In the genomic region with DNA sequence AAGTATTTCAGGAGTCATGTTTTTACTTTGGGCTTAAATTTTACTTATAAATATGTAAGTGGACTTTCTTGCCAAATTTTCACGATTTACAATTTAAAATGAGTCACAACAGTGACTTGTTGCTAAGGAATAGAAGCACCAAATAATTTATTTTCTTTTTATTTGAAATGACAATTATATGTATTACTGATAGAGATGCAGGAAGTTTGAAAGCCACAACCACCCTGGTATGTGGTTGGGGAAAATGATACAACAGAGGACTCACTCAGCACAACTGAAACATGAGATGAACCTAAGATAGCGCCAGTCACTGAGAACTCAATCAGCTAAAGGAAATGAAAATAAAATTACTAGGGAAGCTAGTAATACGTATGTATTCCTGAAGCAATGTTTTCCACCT, we compare ENCODE assay signal across 8 cellular contexts.
DNase-seq lines count a peak whose midpoint lies in the region; ATAC-seq lines count a peak whose summit lies in the region.

No MANE protein-coding gene starts in this region.

- CTCF ChIA-PET in activated naive CD4-positive, alpha-beta T cell treated with anti-CD3 and anti-CD28 coated beads, Interleukin-2, amount 10 ng/mL, durations not matched to agents 7 days and 5 days (lab: Charles Lee) = no interaction called here

- H3K9me3 Mint-ChIP-seq in activated naive CD4-positive, alpha-beta T cell treated with anti-CD3 and anti-CD28 coated beads, Interleukin-2, amount 10 ng/mL, durations not matched to agents 7 days and 5 days = no peaks in the 10 kb centered on the region
- peaks cover 0 to 7% of the 10 kb centered on the region in 2 donors for H3K9me3 Mint-ChIP-seq in effector memory CD8-positive, alpha-beta T cell

- peaks cover 11% of the 10 kb centered on the region for H3K4me1 ChIP-seq in SJSA1 (replicated peaks)

- ATAC-seq in effector memory CD8-positive, alpha-beta T cell (replicated peaks) = peak; percentile 69
- ATAC-seq in stimulated activated naive CD8-positive, alpha-beta T cell treated with anti-CD3 and anti-CD28 coated beads, Interleukin-15, Interleukin-2, amounts not matched to agents 100 U/mL and 50 U/mL, for 24 hours = peak; percentile 97
- ATAC-seq in sciatic nerve = no peak
- no peak for ATAC-seq in HG03460 (IDR thresholded peaks at IDR 0.05; ENCODE audit: unreplicated experiment)

- H3K27ac ChIP-seq in SJSA1 = peak overlapping the region; percentile 16

- H3K4me3 Mint-ChIP-seq in activated naive CD4-positive, alpha-beta T cell treated with anti-CD3 and anti-CD28 coated beads, Interleukin-2, amount 10 ng/mL, durations not matched to agents 7 days and 5 days = no peak overlapping the region
- peak overlapping the region in 1 of 2 donors; percentile 62 for H3K4me3 Mint-ChIP-seq in effector memory CD8-positive, alpha-beta T cell

- no peak overlapping the region for H3K27ac Mint-ChIP-seq in activated naive CD4-positive, alpha-beta T cell treated with anti-CD3 and anti-CD28 coated beads, Interleukin-2, amount 10 ng/mL, durations not matched to agents 7 days and 5 days
- H3K27ac Mint-ChIP-seq in effector memory CD8-positive, alpha-beta T cell = peak overlapping the region in 1 of 2 donors; percentile 68

- no peaks in the 10 kb centered on the region for H3K9me3 ChIP-seq in SJSA1 (replicated peaks)

- peaks cover 6% of the 10 kb centered on the region for H3K4me1 Mint-ChIP-seq in activated naive CD4-positive, alpha-beta T cell treated with anti-CD3 and anti-CD28 coated beads, Interleukin-2, amount 10 ng/mL, durations not matched to agents 7 days and 5 days
- H3K4me1 Mint-ChIP-seq in effector memory CD8-positive, alpha-beta T cell (ENCODE audit: low read depth in 2 of 2) = no peaks in the 10 kb centered on the region

- H3K36me3 Mint-ChIP-seq in activated naive CD4-positive, alpha-beta T cell treated with anti-CD3 and anti-CD28 coated beads, Interleukin-2, amount 10 ng/mL, durations not matched to agents 7 days and 5 days = no peaks in the 10 kb centered on the region
- no peaks in the 10 kb centered on the region for H3K36me3 Mint-ChIP-seq in effector memory CD8-positive, alpha-beta T cell (ENCODE audit: insufficient read depth)

- DNase-seq in activated naive CD4-positive, alpha-beta T cell treated with anti-CD3 and anti-CD28 coated beads, Interleukin-2, amount 10 ng/mL, durations not matched to agents 7 days and 5 days = peak; percentile 26
- no peak for DNase-seq in activated naive CD4-positive, alpha-beta T cell (lab: John Stamatoyannopoulos, UW)
- DNase-seq in SJSA1 (ENCODE audit: low read depth in 1 of 2, low spot score in 2 of 2) (peak in 1 of 2 experiments; percentile 26), sciatic nerve (ENCODE audit: low spot score) (no peak), 8988T (no peak)
- no peak for DNase-seq in effector memory CD8-positive, alpha-beta T cell
- DNase-seq in stimulated activated naive CD8-positive, alpha-beta T cell treated with anti-CD3 and anti-CD28 coated beads, Interleukin-15, Interleukin-2, amounts not matched to agents 100 U/mL and 50 U/mL, for 24 hours = no peak

- H3K36me3 ChIP-seq in SJSA1 = no peaks in the 10 kb centered on the region

- intact Hi-C loops in sciatic nerve (cut with DNase I) = no loop called here

- no peaks in the 10 kb centered on the region for H3K27me3 ChIP-seq in SJSA1 (replicated peaks)

- H3K27me3 Mint-ChIP-seq in activated naive CD4-positive, alpha-beta T cell treated with anti-CD3 and anti-CD28 coated beads, Interleukin-2, amount 10 ng/mL, durations not matched to agents 7 days and 5 days = peaks cover 4% of the 10 kb centered on the region
- H3K27me3 Mint-ChIP-seq in effector memory CD8-positive, alpha-beta T cell = peaks cover 7% of the 10 kb centered on the region in 2 donors

- no peak overlapping the region for H3K4me3 ChIP-seq in SJSA1

Comparison
In these comparisons a context has a peak if more than half of its experiments do, and no peak if none do; other contexts are left out.
1. ATAC-seq: peak in effector memory CD8-positive, alpha-beta T cell (single experiment) and stimulated activated naive CD8-positive, alpha-beta T cell treated with anti-CD3 and anti-CD28 coated beads, Interleukin-15, Interleukin-2, amounts not matched to agents 100 U/mL and 50 U/mL, for 24 hours (single experiment); none in sciatic nerve (single experiment) and HG03460 (single experiment).